ENCODE assay signal across 35 cellular contexts in the genomic region with DNA sequence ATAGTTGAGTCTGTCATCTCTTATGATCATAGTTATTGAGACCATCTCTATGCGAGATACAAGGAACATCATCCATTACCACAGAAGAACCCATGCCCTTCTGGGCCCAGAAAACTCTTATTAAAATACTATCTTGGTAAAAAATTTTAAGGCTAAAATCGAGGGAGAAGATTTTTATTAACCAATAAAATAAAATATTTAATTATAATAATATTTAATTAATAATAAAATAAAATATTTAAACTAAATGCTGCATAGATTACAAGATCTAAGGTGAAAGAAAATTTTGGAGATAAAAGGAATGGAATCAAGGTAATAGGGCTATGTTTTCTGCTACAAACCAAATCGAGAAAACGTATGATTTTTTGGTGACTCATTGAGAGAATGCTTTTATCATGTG.
"Had no signal": no experiment of that assay in that cellular context is flagged by ENCODE, and none has a peak within 500 bp of the region (broad histone marks: within the 10 kb centered on the region; RNA-seq: fewer than 3 reads in every experiment).

No MANE protein-coding gene starts in this region.

- H3K36me3 Mint-ChIP-seq: activated naive CD4-positive, alpha-beta T cell treated with anti-CD3 and anti-CD28 coated beads, Interleukin-2, amount 10 ng/mL, durations not matched to agents 7 days and 5 days; activated naive CD4-positive, alpha-beta T cell treated with anti-CD3 and anti-CD28 coated beads, Interleukin-2, amount 50 U/mL, for 24 hours; activated naive CD8-positive, alpha-beta T cell; activated naive CD8-positive, alpha-beta T cell treated with anti-CD3 and anti-CD28 coated beads for 36 hours; activated naive CD8-positive, alpha-beta T cell treated with anti-CD3 and anti-CD28 coated beads, Interleukin-2, amount 10 ng/mL, durations not matched to agents 7 days and 5 days; brain had no signal

- ATAC-seq: activated naive CD4-positive, alpha-beta T cell treated with anti-CD3 and anti-CD28 coated beads, Interleukin-2, amount 50 U/mL, for 72 hours; activated naive CD8-positive, alpha-beta T cell treated with anti-CD3 and anti-CD28 coated beads, Interleukin-2, amount 50 U/mL, for 24 hours; activated T-cell treated with anti-CD3 and anti-CD28 coated beads, Interleukin-2, amount 50 U/mL, for 4 hours; activated T-cell treated with anti-CD3 and anti-CD28 coated beads, Interleukin-2, amount 50 U/mL, for 72 hours; activated T-helper 17 cell treated with anti-CD3 and anti-CD28 coated beads, Interleukin-2, amount 50 U/mL, for 72 hours; body of pancreas had no signal

- H3K4me1 Mint-ChIP-seq: activated naive CD4-positive, alpha-beta T cell treated with anti-CD3 and anti-CD28 coated beads, Interleukin-2, amount 10 ng/mL, durations not matched to agents 7 days and 5 days; activated naive CD4-positive, alpha-beta T cell treated with anti-CD3 and anti-CD28 coated beads, Interleukin-2, amount 50 U/mL, for 24 hours; activated naive CD8-positive, alpha-beta T cell treated with anti-CD3 and anti-CD28 coated beads for 36 hours; activated naive CD8-positive, alpha-beta T cell treated with anti-CD3 and anti-CD28 coated beads, Interleukin-2, amount 10 ng/mL, durations not matched to agents 7 days and 5 days; activated naive CD8-positive, alpha-beta T cell treated with anti-CD3 and anti-CD28 coated beads, Interleukin-2, amount 50 U/mL, for 24 hours; activated T-helper 17 cell treated with anti-CD3 and anti-CD28 coated beads, Interleukin-2, amount 50 U/mL, for 72 hours; brain; central memory CD8-positive, alpha-beta T cell had no signal

- H3K27ac Mint-ChIP-seq: activated naive CD4-positive, alpha-beta T cell treated with anti-CD3 and anti-CD28 coated beads for 36 hours; activated naive CD4-positive, alpha-beta T cell treated with anti-CD3 and anti-CD28 coated beads, Interleukin-2, amount 10 ng/mL, durations not matched to agents 7 days and 5 days; activated naive CD4-positive, alpha-beta T cell treated with anti-CD3 and anti-CD28 coated beads, Interleukin-2, amount 50 U/mL, for 24 hours; activated naive CD4-positive, alpha-beta T cell treated with anti-CD3 and anti-CD28 coated beads, Interleukin-2, amount 50 U/mL, for 72 hours; activated naive CD8-positive, alpha-beta T cell; activated naive CD8-positive, alpha-beta T cell treated with anti-CD3 and anti-CD28 coated beads for 36 hours; activated naive CD8-positive, alpha-beta T cell treated with anti-CD3 and anti-CD28 coated beads, Interleukin-2, amount 10 ng/mL, durations not matched to agents 7 days and 5 days; activated naive CD8-positive, alpha-beta T cell treated with anti-CD3 and anti-CD28 coated beads, Interleukin-2, amount 50 U/mL, for 24 hours; activated T-cell treated with anti-CD3 and anti-CD28 coated beads, Interleukin-2, amount 50 U/mL, for 24 hours; activated T-cell treated with anti-CD3 and anti-CD28 coated beads, Interleukin-2, amount 50 U/mL, for 72 hours; activated T-helper 1 cell treated with anti-CD3 and anti-CD28 coated beads, Interleukin-12 subunit alpha, Interleukin-12 subunit beta, Interleukin-2, Interleukin-4 antibody, amounts not matched to agents 30 ng/mL and 10 ng/mL and 1 ng/mL, durations not matched to agents 14 hours and 24 hours and 36 hours; activated T-helper 17 cell treated with anti-CD3 and anti-CD28 coated beads, Interleukin-2, amount 50 U/mL, for 72 hours; activated T-helper 2 cell treated with anti-CD3 and anti-CD28 coated beads, Interferon-gamma antibody, Interleukin-2, Interleukin-4, amounts not matched to agents 10 μg/mL and 5 μg/mL and 100 μg/mL, durations not matched to agents 14 hours and 24 hours and 36 hours; brain had no signal

- H3K4me3 Mint-ChIP-seq: activated naive CD4-positive, alpha-beta T cell treated with anti-CD3 and anti-CD28 coated beads for 36 hours; activated naive CD4-positive, alpha-beta T cell treated with anti-CD3 and anti-CD28 coated beads, Interleukin-2, amount 10 ng/mL, durations not matched to agents 7 days and 5 days; activated naive CD4-positive, alpha-beta T cell treated with anti-CD3 and anti-CD28 coated beads, Interleukin-2, amount 50 U/mL, for 24 hours; activated naive CD8-positive, alpha-beta T cell; activated naive CD8-positive, alpha-beta T cell treated with anti-CD3 and anti-CD28 coated beads for 36 hours; activated naive CD8-positive, alpha-beta T cell treated with anti-CD3 and anti-CD28 coated beads, Interleukin-2, amount 10 ng/mL, durations not matched to agents 7 days and 5 days; activated naive CD8-positive, alpha-beta T cell treated with anti-CD3 and anti-CD28 coated beads, Interleukin-2, amount 50 U/mL, for 24 hours; activated T-cell treated with anti-CD3 and anti-CD28 coated beads, Interleukin-2, amount 50 U/mL, for 24 hours; activated T-cell treated with anti-CD3 and anti-CD28 coated beads, Interleukin-2, amount 50 U/mL, for 4 hours; activated T-cell treated with anti-CD3 and anti-CD28 coated beads, Interleukin-2, amount 50 U/mL, for 72 hours; activated T-helper 1 cell treated with anti-CD3 and anti-CD28 coated beads, Interleukin-12 subunit alpha, Interleukin-12 subunit beta, Interleukin-2, Interleukin-4 antibody, amounts not matched to agents 30 ng/mL and 10 ng/mL and 1 ng/mL, durations not matched to agents 14 hours and 24 hours and 36 hours; activated T-helper 17 cell treated with anti-CD3 and anti-CD28 coated beads, Interleukin-2, amount 50 U/mL, for 72 hours; brain; central memory CD8-positive, alpha-beta T cell had no signal

- DNase-seq: activated effector memory CD4-positive, alpha-beta T cell treated with anti-CD3 and anti-CD28 coated beads, Interleukin-2, amount 50 U/mL, for 16 hours; activated effector memory CD4-positive, alpha-beta T cell treated with Interleukin-2 at 50 U/mL for 16 hours; activated gamma-delta T cell; activated gamma-delta T cell treated with Interleukin-2 at 50 U/mL for 16 hours; activated naive CD4-positive, alpha-beta T cell; activated naive CD4-positive, alpha-beta T cell treated with anti-CD3 and anti-CD28 coated beads for 36 hours; activated naive CD4-positive, alpha-beta T cell treated with anti-CD3 and anti-CD28 coated beads, Interleukin-2, amount 10 ng/mL, durations not matched to agents 7 days and 5 days; activated naive CD4-positive, alpha-beta T cell treated with anti-CD3 and anti-CD28 coated beads, Interleukin-2, amount 50 U/mL, for 16 hours; activated naive CD4-positive, alpha-beta T cell treated with Interleukin-2 at 50 U/mL for 16 hours; activated naive CD8-positive, alpha-beta T cell treated with anti-CD3 and anti-CD28 coated beads for 36 hours; activated naive CD8-positive, alpha-beta T cell treated with anti-CD3 and anti-CD28 coated beads, Interleukin-2, amount 10 ng/mL, durations not matched to agents 7 days and 5 days; activated naive CD8-positive, alpha-beta T cell treated with anti-CD3 and anti-CD28 coated beads, Interleukin-2, amount 50 U/mL, for 24 hours; activated T-cell treated with anti-CD3 and anti-CD28 coated beads, Interleukin-2, amount 50 U/mL, for 1 hour; activated T-cell treated with anti-CD3 and anti-CD28 coated beads, Interleukin-2, amount 50 U/mL, for 24 hours; activated T-cell treated with anti-CD3 and anti-CD28 coated beads, Interleukin-2, amount 50 U/mL, for 4 hours; activated T-cell treated with anti-CD3 and anti-CD28 coated beads, Interleukin-2, amount 50 U/mL, for 48 hours; activated T-cell treated with anti-CD3 and anti-CD28 coated beads, Interleukin-2, amount 50 U/mL, for 72 hours; adrenal gland; amniotic stem cell; amygdala; anterior cingulate cortex; aorta; body of pancreas; brain microvascular endothelial cell; caudate nucleus; central memory CD4-positive, alpha-beta T cell; cerebellar nuclear complex had no signal

- H3K27me3 Mint-ChIP-seq: activated naive CD4-positive, alpha-beta T cell treated with anti-CD3 and anti-CD28 coated beads, Interleukin-2, amount 10 ng/mL, durations not matched to agents 7 days and 5 days; activated naive CD4-positive, alpha-beta T cell treated with anti-CD3 and anti-CD28 coated beads, Interleukin-2, amount 50 U/mL, for 24 hours; activated naive CD8-positive, alpha-beta T cell; activated naive CD8-positive, alpha-beta T cell treated with anti-CD3 and anti-CD28 coated beads for 36 hours; activated naive CD8-positive, alpha-beta T cell treated with anti-CD3 and anti-CD28 coated beads, Interleukin-2, amount 10 ng/mL, durations not matched to agents 7 days and 5 days; activated naive CD8-positive, alpha-beta T cell treated with anti-CD3 and anti-CD28 coated beads, Interleukin-2, amount 50 U/mL, for 24 hours; activated T-cell treated with anti-CD3 and anti-CD28 coated beads, Interleukin-2, amount 50 U/mL, for 24 hours; activated T-helper 17 cell treated with anti-CD3 and anti-CD28 coated beads, Interleukin-2, amount 50 U/mL, for 72 hours; brain; central memory CD8-positive, alpha-beta T cell had no signal
